ENCODE assay signal across 8 cellular contexts in genomic region chr7:816300-816750, GRCh38. TPM values are rescaled to one million over a fixed set of nuclear protein-coding genes. Genes with fewer than 3 reads are reported as not detected.
DNase-seq lines count a peak whose midpoint lies in the region; ATAC-seq lines count a peak whose summit lies in the region.

No MANE protein-coding gene starts in this region.

- peak overlapping the region; percentile 64 for H3K27ac ChIP-seq in epithelial cell of prostate
- no peak overlapping the region for H3K27ac ChIP-seq in muscle layer of colon (ENCODE audit: low read depth, low read length)

- H3K27me3 ChIP-seq in muscle layer of colon (ENCODE audit: control insufficient read depth in 1 of 2, insufficient read depth in 2 of 2, low read length in 2 of 2), result no peaks in the 10 kb centered on the region

- peak overlapping the region; percentile 74 for H3K4me3 ChIP-seq in Jurkat, Clone E6-1 (ENCODE audit: low read length)
- H3K4me3 ChIP-seq in muscle layer of colon (ENCODE audit: low read depth in 1 of 2, low read length in 2 of 2), result peak overlapping the region; percentile 27 to 47

- peaks cover 53% of the 10 kb centered on the region for H3K4me1 ChIP-seq in muscle layer of colon (ENCODE audit: insufficient read depth, low read length)

- no peaks in the 10 kb centered on the region for H3K9me3 ChIP-seq in muscle layer of colon (ENCODE audit: low read length)

- DNase-seq in DMS153 treated with DMSO at 0.1 percent for 48 hours (lab: John Stamatoyannopoulos, UW; ENCODE audit: unreplicated experiment), result peak; percentile 94
- peak; percentile 94 for DNase-seq in Jurkat, Clone E6-1 (ENCODE audit: low read depth, low spot score)
- peak; percentile 22 for DNase-seq in OCI-M2 (lab: John Stamatoyannopoulos, UW; ENCODE audit: unreplicated experiment)
- DNase-seq in activated T-cell treated with anti-CD3 and anti-CD28 coated beads for 48 hours (ENCODE audit: low read depth), result peak; percentile 99
- peak; percentile 90 for DNase-seq in epithelial cell of prostate (ENCODE audit: low read depth, low spot score)
- DNase-seq in stimulated activated CD8-positive, alpha-beta memory T cell treated with anti-CD3 and anti-CD28 coated beads, Interleukin-7, amount 100 ng/mL, for 1 hour (ENCODE audit: low read depth in 2 of 2), result peak; percentile 88 to 90

- H3K36me3 ChIP-seq in muscle layer of colon (ENCODE audit: insufficient read depth, low read length), result no peaks in the 10 kb centered on the region

- H3K9ac ChIP-seq in muscle layer of colon (ENCODE audit: low read length), result no peak overlapping the region

- ATAC-seq in GM21717 (IDR thresholded peaks at IDR 0.05; ENCODE audit: unreplicated experiment), result peak; percentile 87

RNA-seq across cellular contexts. Expression of gene SUN1, which starts 16.0 kb away (rescaled TPM):
- 87.2 TPM for polyA plus RNA-seq in Jurkat, Clone E6-1 (2012; ENCODE audit: insufficient read depth, insufficient read length)

Comparison
In these comparisons a context has a peak if more than half of its experiments do, and no peak if none do; other contexts are left out.
1. DNase-seq: peak in every context shown above with its lines; median percentile 99 in activated T-cell treated with anti-CD3 and anti-CD28 coated beads for 48 hours; 94 in DMS153 treated with DMSO at 0.1 percent for 48 hours; 94 in Jurkat, Clone E6-1; 90 in epithelial cell of prostate; 89 in stimulated activated CD8-positive, alpha-beta memory T cell treated with anti-CD3 and anti-CD28 coated beads, Interleukin-7, amount 100 ng/mL, for 1 hour; 22 in OCI-M2.